Comparison of ENCODE assay signal across 11 cellular contexts in the genomic region with DNA sequence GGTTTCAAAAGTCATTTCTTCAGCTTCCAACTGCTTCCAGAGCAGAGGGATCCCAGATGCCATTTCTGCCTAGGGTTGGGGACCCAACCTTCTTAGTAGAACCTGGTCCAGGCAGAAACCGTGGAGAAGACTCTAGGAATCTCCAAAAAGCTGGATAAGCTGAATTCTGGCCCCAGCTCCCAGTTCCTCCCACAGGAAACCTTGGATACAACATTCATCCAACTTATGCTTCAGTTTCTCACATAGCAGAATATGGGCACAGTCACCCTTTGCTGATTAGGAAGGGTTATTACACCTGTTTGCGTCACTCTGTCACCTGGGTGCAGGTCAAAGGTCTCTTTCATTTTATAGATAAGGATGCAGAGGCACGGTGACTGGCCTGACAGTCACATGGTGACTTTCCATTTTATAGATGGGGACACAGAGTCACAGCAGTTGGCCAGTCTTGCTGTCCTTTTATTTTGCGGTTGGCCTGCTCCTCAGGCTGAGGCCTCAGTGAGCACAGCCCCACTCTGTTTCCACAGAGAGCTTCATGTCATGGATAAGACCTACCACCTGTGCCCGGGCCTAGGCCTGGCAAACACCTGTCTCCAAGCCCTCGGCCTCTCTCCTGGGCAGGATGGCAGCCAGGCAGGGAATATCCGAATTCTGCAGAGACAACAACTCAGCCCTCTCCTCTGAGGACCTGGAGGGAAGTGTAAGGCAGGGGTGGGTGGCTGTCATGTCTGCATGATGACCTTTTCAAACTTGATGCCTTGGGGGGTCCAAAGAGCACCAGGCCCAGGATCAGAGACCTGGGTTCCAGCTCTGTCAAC.
A peak's percentile ranks its signal among the peaks of the same experiment; 100 is the strongest.
DNase-seq lines count a peak whose midpoint lies in the region; ATAC-seq, FAIRE-seq and TF ChIP-seq lines count a peak whose summit lies in the region.
"Had no signal": no experiment of that assay in that cellular context is flagged by ENCODE, and none has a peak within 500 bp of the region (broad histone marks: within the 10 kb centered on the region; RNA-seq: fewer than 3 reads in every experiment).

No MANE protein-coding gene starts in this region.

- SMC1A ChIA-PET in GM12878 (lab: Charles Lee; ENCODE audit: uncharacterized antibody, unreplicated experiment): interaction anchor here (0.8 to 3.4 kb wide), 26 partner anchors 9 to 368 kb away, joined by 3 to 64 read pairs (median 5); no protein-coding TSS in a partner anchor

- no peak for TF ChIP-seq RAD21 in GM12878 (IDR thresholded peaks at IDR 0.05; ENCODE audit: insufficient read depth, low read depth, low read length)

- CTCF ChIA-PET in GM12878 (lab: Yijun Ruan, JAX): interaction anchor here (0.6 to 3.2 kb wide), 13 partner anchors 8 to 377 kb away, joined by 3 to 36 read pairs (median 4); no protein-coding TSS in a partner anchor

- RAD21 ChIA-PET in GM12878 (lab: Charles Lee; ENCODE audit: unreplicated experiment): interaction anchor here (0.6 to 5.1 kb wide), 28 partner anchors 11 to 360 kb away, joined by 3 to 86 read pairs (median 4); no protein-coding TSS in a partner anchor

- H3K4me3 ChIP-seq in GM12878 (no peak overlapping the region), muscle layer of duodenum (ENCODE audit: low read depth in 1 of 2, low read length in 2 of 2) (no peak overlapping the region), tibial nerve (no peak overlapping the region)

- peaks cover 0 to 2% of the 10 kb centered on the region in 2 experiments; a peak in 1 of 4 replicates for H3K36me3 ChIP-seq in GM12878 (ENCODE audit: control insufficient read depth in 2 of 2, insufficient read depth in 2 of 2, low read length in 1 of 2)
- H3K36me3 ChIP-seq in muscle layer of duodenum (ENCODE audit: control insufficient read depth in 1 of 2, insufficient read depth in 2 of 2, low read length in 2 of 2): peaks cover 3 to 10% of the 10 kb centered on the region in 2 donors
- peaks cover 0 to 45% (median 0%) of the 10 kb centered on the region in 3 donors for H3K36me3 ChIP-seq in tibial nerve

- peak; percentile 14 for DNase-seq in activated T-cell treated with anti-CD3 and anti-CD28 coated beads, Interleukin-2, amount 50 U/mL, for 1 hour
- DNase-seq in activated T-cell treated with anti-CD3 and anti-CD28 coated beads for 4 hours (no peak), GM12878 (ENCODE audit: low read depth, low spot score) (no peak), tibial nerve (ENCODE audit: low spot score in 2 of 2) (no peak), posterior vena cava (ENCODE audit: low spot score) (no peak)
- DNase-seq: NCI-H2227 treated with DMSO at 0.1 percent for 48 hours had no signal

- H3K27ac ChIP-seq in GM12878 (ENCODE audit: control insufficient read depth, insufficient read depth): peak overlapping the region; percentile 92
- peak overlapping the region; percentile 71 for H3K27ac ChIP-seq in muscle layer of duodenum (ENCODE audit: low read length)
- H3K27ac ChIP-seq in tibial nerve: peak overlapping the region in 3 of 4 donors; percentile 13 to 29 (median 27)

- no peaks in the 10 kb centered on the region for H3K79me2 ChIP-seq in GM12878 (ENCODE audit: control insufficient read depth, insufficient read depth, low read length)

- TSS peak; percentile 64 for BruUV-seq in GM12878 (replicated peaks; lab: Mats Ljungman, UMichigan)

- no peak for TF ChIP-seq EP300 in GM12878 (IDR thresholded peaks at IDR 0.05; ENCODE audit: borderline replicate concordance in 1 of 2, control insufficient read depth in 1 of 2, low read depth in 2 of 2, low read length in 2 of 2)
- no peak for TF ChIP-seq EP300 in tibial nerve (IDR thresholded peaks at IDR 0.05)

- 38% methylated on average over 7 of the region's 7 CpGs for whole genome bisulfite sequencing in GM12878 (ENCODE audit: insufficient coverage, insufficient replicate concordance, low lambda C conversion rate, missing lambda C conversion rate)
- 78 to 90% methylated on average over 5 to 7 of the region's 7 CpGs for WGBS in tibial nerve, 2 donors

- in situ Hi-C loops in GM12878 (cut with MboI): loop anchor here (25.0 kb wide), 1 partner anchor 1485 kb away; a partner anchor contains a TSS

- peaks cover 57% of the 10 kb centered on the region for H3K4me1 ChIP-seq in GM12878 (ENCODE audit: control insufficient read depth, insufficient read depth, low read length)
- H3K4me1 ChIP-seq in muscle layer of duodenum (ENCODE audit: control insufficient read depth in 1 of 2, insufficient read depth in 2 of 2, low read length in 2 of 2): peaks cover 0 to 6% of the 10 kb centered on the region in 2 donors
- peaks cover 0 to 19% (median 4%) of the 10 kb centered on the region in 4 donors for H3K4me1 ChIP-seq in tibial nerve

- peak; percentile 44 for FAIRE-seq in GM12878 (lab: Jason Lieb, UNC)

- peak overlapping the region; percentile 64 for H3K9ac ChIP-seq in GM12878 (ENCODE audit: control insufficient read depth, insufficient read depth, low read length)

- peak overlapping the region; percentile 8; the same call in 1 of the 2 replicates for H2AFZ ChIP-seq in GM12878 (ENCODE audit: control insufficient read depth, low read depth, low read length)

- no peak for TF ChIP-seq POLR2A in GM12878 (IDR thresholded peaks at IDR 0.05; ENCODE audit: low read depth, low read length)
- TF ChIP-seq POLR2A in tibial nerve (IDR thresholded peaks at IDR 0.05): no peak

- TF ChIP-seq CTCF in GM12878 (IDR thresholded peaks at IDR 0.05 in 2 of 3, conservative IDR thresholded peaks at IDR 0.05 in 1 of 3; ENCODE audit: control insufficient read depth in 2 of 3, extremely low read depth in 1 of 3, insufficient read depth in 1 of 3, low read depth in 3 of 3, low read length in 3 of 3): no peak
- TF ChIP-seq CTCF in tibial nerve (IDR thresholded peaks at IDR 0.05): no peak

- no peaks in the 10 kb centered on the region for H3K9me3 ChIP-seq in GM12878 (replicated peaks; ENCODE audit: control insufficient read depth, insufficient read depth, low read length)
- no peaks in the 10 kb centered on the region for H3K9me3 ChIP-seq in muscle layer of duodenum (ENCODE audit: control insufficient read depth in 1 of 2, low read length in 2 of 2)
- H3K9me3 ChIP-seq in tibial nerve: no peaks in the 10 kb centered on the region

- no peaks in the 10 kb centered on the region for H3K27me3 ChIP-seq in GM12878 (replicated peaks in 1 of 2; ENCODE audit: control insufficient read depth in 2 of 2, insufficient read depth in 2 of 2, low read length in 1 of 2)
- no peaks in the 10 kb centered on the region for H3K27me3 ChIP-seq in muscle layer of duodenum (ENCODE audit: low read depth, low read length)
- no peaks in the 10 kb centered on the region for H3K27me3 ChIP-seq in tibial nerve

- no peaks in the 10 kb centered on the region for H4K20me1 ChIP-seq in GM12878 (ENCODE audit: control insufficient read depth, insufficient read depth)

- H3K4me2 ChIP-seq in GM12878 (ENCODE audit: control insufficient read depth, insufficient read depth): peak overlapping the region; percentile 88

- POLR2A ChIA-PET in GM12878 (lab: Charles Lee): interaction anchor here (0.8 to 3.2 kb wide), 19 partner anchors 8 to 360 kb away, joined by 3 to 31 read pairs (median 5); no protein-coding TSS in a partner anchor

- intact Hi-C loops in GM12878 (cut with micrococcal nuclease; ENCODE audit: unreplicated experiment): loop anchor here (1.0 to 2.0 kb wide), 3 partner anchors 17 to 33 kb away; no protein-coding TSS in a partner anchor
- intact Hi-C loops in posterior vena cava (cut with DNase I): no loop called here

- ATAC-seq in GM12878: peak; percentile 34
- no peak for ATAC-seq in GM21390 (IDR thresholded peaks at IDR 0.05; ENCODE audit: unreplicated experiment)
- no peak for ATAC-seq in GM18858 (IDR thresholded peaks at IDR 0.05; ENCODE audit: unreplicated experiment)
- ATAC-seq: naive thymus-derived CD8-positive, alpha-beta T cell; T-helper 17 cell had no signal

TF ChIP-seq in GM12878, 131 proteins besides CTCF, POLR2A, EP300 and RAD21 (continues in another document):
- no peak for TF ChIP-seq SP1 (IDR thresholded peaks at IDR 0.05; ENCODE audit: low read depth, low read length)
- peak; percentile 18; the same call in 1 of the 2 replicates for TF ChIP-seq TARDBP (IDR thresholded peaks at IDR 0.05; ENCODE audit: borderline replicate concordance)
- TF ChIP-seq SRF (IDR thresholded peaks at IDR 0.05; ENCODE audit: low read depth in 2 of 2, low read length in 2 of 2): no peak
- TF ChIP-seq EED (IDR thresholded peaks at IDR 0.05; ENCODE audit: low read depth): peak; percentile 78; the same call in 1 of the 2 replicates
- peak in 1 of 2 experiments; percentile 85; a peak in 2 of 4 replicates for TF ChIP-seq IKZF2 (IDR thresholded peaks at IDR 0.05)
- TF ChIP-seq SUPT20H (IDR thresholded peaks at IDR 0.05; ENCODE audit: borderline replicate concordance, control insufficient read depth, low read depth, low read length): no peak
- TF ChIP-seq NFIC (IDR thresholded peaks at IDR 0.05; ENCODE audit: low read depth, low read length): 0 out of 2 replicates have a peak, but pooled peaks have one; percentile 27
- TF ChIP-seq, protein P1, sequence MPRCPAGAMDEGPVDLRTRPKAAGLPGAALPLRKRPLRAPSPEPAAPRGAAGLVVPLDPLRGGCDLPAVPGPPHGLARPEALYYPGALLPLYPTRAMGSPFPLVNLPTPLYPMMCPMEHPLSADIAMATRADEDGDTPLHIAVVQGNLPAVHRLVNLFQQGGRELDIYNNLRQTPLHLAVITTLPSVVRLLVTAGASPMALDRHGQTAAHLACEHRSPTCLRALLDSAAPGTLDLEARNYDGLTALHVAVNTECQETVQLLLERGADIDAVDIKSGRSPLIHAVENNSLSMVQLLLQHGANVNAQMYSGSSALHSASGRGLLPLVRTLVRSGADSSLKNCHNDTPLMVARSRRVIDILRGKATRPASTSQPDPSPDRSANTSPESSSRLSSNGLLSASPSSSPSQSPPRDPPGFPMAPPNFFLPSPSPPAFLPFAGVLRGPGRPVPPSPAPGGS (IDR thresholded peaks at IDR 0.05; ENCODE audit: borderline replicate concordance, insufficient read depth, low read depth, low read length, poor library complexity, severe bottlenecking): no peak
- TF ChIP-seq SMC3 (IDR thresholded peaks at IDR 0.05; ENCODE audit: borderline replicate concordance, low read length): no peak
- no peak for TF ChIP-seq MEF2B (IDR thresholded peaks at IDR 0.05; ENCODE audit: partially characterized antibody, poor library complexity, severe bottlenecking)
- TF ChIP-seq CHD4 (IDR thresholded peaks at IDR 0.05): no peak
- no peak for TF ChIP-seq NFXL1 (IDR thresholded peaks at IDR 0.05; ENCODE audit: borderline replicate concordance)

Comparison
In these comparisons a context has a peak if more than half of its experiments do, and no peak if none do; other contexts are left out.
1. H3K27ac ChIP-seq: peak in every context shown above with its lines; median percentile 92 in GM12878; 71 in muscle layer of duodenum; 27 in tibial nerve.